ENCODE assay signal across 10 cellular contexts in the genomic region with DNA sequence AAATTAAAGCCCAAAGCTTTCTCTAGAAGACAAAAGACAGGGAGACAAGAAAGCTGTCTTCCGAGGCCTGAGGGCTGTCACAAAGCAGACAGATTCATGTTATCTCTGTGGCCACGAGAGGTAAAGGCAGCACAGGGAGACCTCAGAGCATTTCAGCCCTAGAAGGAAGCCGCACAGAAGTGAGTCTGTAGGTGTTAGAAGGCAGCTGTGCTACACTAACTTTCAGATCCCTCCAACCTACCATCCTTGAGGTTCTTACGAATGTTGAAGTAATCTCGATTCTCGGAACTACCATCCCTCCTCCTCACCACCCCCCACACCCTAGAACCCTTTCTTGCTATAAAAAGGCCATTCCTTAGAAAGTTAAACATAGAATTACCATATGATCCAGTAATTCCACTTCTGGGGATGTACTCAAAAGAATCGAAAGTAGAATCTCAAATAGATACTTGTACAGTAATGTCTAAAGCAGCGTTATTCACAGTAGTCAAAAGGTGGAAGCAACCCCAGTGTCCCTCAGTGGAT. TPM values are rescaled to one million over a fixed set of nuclear protein-coding genes. Genes with fewer than 3 reads are reported as not detected.
DNase-seq lines count a peak whose midpoint lies in the region; ATAC-seq, FAIRE-seq and TF ChIP-seq lines count a peak whose summit lies in the region.
"Had no signal": no experiment of that assay in that cellular context is flagged by ENCODE, and none has a peak within 500 bp of the region (broad histone marks: within the 10 kb centered on the region; RNA-seq: fewer than 3 reads in every experiment).

No MANE protein-coding gene starts in this region.

- no peaks in the 10 kb centered on the region for H3K9me3 Mint-ChIP-seq in dendritic cell treated with granulocyte-macrophage colony-stimulating factor and Interleukin-4, amounts not matched to agents 40 ng/mL and 50 ng/mL, for 4 days

- peak overlapping the region; percentile 39 for H3K4me3 Mint-ChIP-seq in dendritic cell treated with granulocyte-macrophage colony-stimulating factor and Interleukin-4, amounts not matched to agents 40 ng/mL and 50 ng/mL, for 4 days

- peak overlapping the region; percentile 79 for H3K4me2 ChIP-seq in OCI-LY3 (ENCODE audit: low read length)

- POLR2A ChIA-PET in GM10248 (lab: Yijun Ruan, JAX), result interaction anchor here (0.7 kb wide), 1 partner anchor 19 kb away, joined by 8 read pairs; no protein-coding TSS in a partner anchor

- H3K27me3 Mint-ChIP-seq in dendritic cell treated with granulocyte-macrophage colony-stimulating factor and Interleukin-4, amounts not matched to agents 40 ng/mL and 50 ng/mL, for 4 days, result no peaks in the 10 kb centered on the region

- no peak for TF ChIP-seq POLR2A in H54 (IDR thresholded peaks at IDR 0.05; ENCODE audit: low read depth, low read length)

- no peaks in the 10 kb centered on the region for H4K20me1 ChIP-seq in OCI-LY3 (ENCODE audit: insufficient read depth, low read length)

- peak overlapping the region; percentile 70 for H3K4me3 ChIP-seq in OCI-LY3 (ENCODE audit: low read length)
- H3K4me3 ChIP-seq in brain microvascular endothelial cell (ENCODE audit: low read depth, low read length), result no peak overlapping the region

- H3K27ac ChIP-seq in OCI-LY3 (ENCODE audit: low read length) (peak overlapping the region; percentile 38), brain microvascular endothelial cell (no peak overlapping the region)

- no peaks in the 10 kb centered on the region for H3K9me3 ChIP-seq in OCI-LY3 (ENCODE audit: insufficient read depth, low read length)

- no peaks in the 10 kb centered on the region for H3K36me3 ChIP-seq in OCI-LY3 (replicated peaks; ENCODE audit: low read depth, low read length)
- H3K36me3 ChIP-seq in brain microvascular endothelial cell (replicated peaks), result no peaks in the 10 kb centered on the region

- FAIRE-seq in H54 (lab: Jason Lieb, UNC), result no peak
- FAIRE-seq: islet of Langerhans, TTC549 had no signal

- ATAC-seq in GM21576 (IDR thresholded peaks at IDR 0.05; ENCODE audit: unreplicated experiment), result peak; percentile 88
- ATAC-seq in left cardiac atrium, result no peak

- CTCF ChIA-PET in GM10248 (lab: Yijun Ruan, JAX), result interaction anchor here (0.6 to 2.0 kb wide), 6 partner anchors 10 to 84 kb away, joined by 3 to 6 read pairs (median 4); no protein-coding TSS in a partner anchor

- H3K9ac ChIP-seq in OCI-LY3 (ENCODE audit: low read length), result no peak overlapping the region

- H3K27ac Mint-ChIP-seq in dendritic cell treated with granulocyte-macrophage colony-stimulating factor and Interleukin-4, amounts not matched to agents 40 ng/mL and 50 ng/mL, for 4 days, result peak overlapping the region; percentile 82

- no peaks in the 10 kb centered on the region for H3K79me2 ChIP-seq in OCI-LY3 (ENCODE audit: low read length)

- H2AFZ ChIP-seq in OCI-LY3 (ENCODE audit: low read depth, low read length), result no peak overlapping the region

- no peak for TF ChIP-seq CTCF in GM10248 (IDR thresholded peaks at IDR 0.05; ENCODE audit: control extremely low read depth, extremely low read depth, low read depth, missing control alignments)
- no peak for TF ChIP-seq CTCF in OCI-LY3 (IDR thresholded peaks at IDR 0.05; ENCODE audit: low read depth, low read length)
- TF ChIP-seq CTCF in brain microvascular endothelial cell (IDR thresholded peaks at IDR 0.05; ENCODE audit: low read depth, low read length, missing control alignments), result no peak

- peaks cover 55% of the 10 kb centered on the region for H3K4me1 Mint-ChIP-seq in dendritic cell treated with granulocyte-macrophage colony-stimulating factor and Interleukin-4, amounts not matched to agents 40 ng/mL and 50 ng/mL, for 4 days (ENCODE audit: low read depth)

- DNase-seq in GM10248 (ENCODE audit: extremely low spot score), result peak; percentile 70
- no peak for DNase-seq in H54 (ENCODE audit: insufficient read length, low spot score)
- no peak for DNase-seq in head of caudate nucleus
- DNase-seq in left cardiac atrium, result no peak
- DNase-seq in brain microvascular endothelial cell, result no peak

- in situ Hi-C loops in brain microvascular endothelial cell (cut with HindIII; ENCODE audit: low pct_ligation_motif_present, low sequenced_read_pairs), result no loop called here

- intact Hi-C loops in dendritic cell treated with granulocyte-macrophage colony-stimulating factor and Interleukin-4, amounts not matched to agents 40 ng/mL and 50 ng/mL, for 4 days (cut with micrococcal nuclease), result no loop called here
- intact Hi-C loops in head of caudate nucleus (cut with DNase I) (no loop called here), left cardiac atrium (cut with DNase I) (no loop called here)

- H3K36me3 Mint-ChIP-seq in dendritic cell treated with granulocyte-macrophage colony-stimulating factor and Interleukin-4, amounts not matched to agents 40 ng/mL and 50 ng/mL, for 4 days (ENCODE audit: low read depth), result no peaks in the 10 kb centered on the region

- H3K4me1 ChIP-seq in OCI-LY3 (ENCODE audit: low read length), result peaks cover 38% of the 10 kb centered on the region

- peaks cover 21% of the 10 kb centered on the region for H3K27me3 ChIP-seq in OCI-LY3 (ENCODE audit: low read depth, low read length)
- H3K27me3 ChIP-seq in brain microvascular endothelial cell (replicated peaks), result no peaks in the 10 kb centered on the region

RNA-seq across cellular contexts. Expression of gene LYST, which starts 21.5 kb away (rescaled TPM):
- 10 to 100 TPM; 10.7 to 16.2 TPM for total RNA-seq in left cardiac atrium
